8 cellular contexts compared by ENCODE assay signal in the genomic region with DNA sequence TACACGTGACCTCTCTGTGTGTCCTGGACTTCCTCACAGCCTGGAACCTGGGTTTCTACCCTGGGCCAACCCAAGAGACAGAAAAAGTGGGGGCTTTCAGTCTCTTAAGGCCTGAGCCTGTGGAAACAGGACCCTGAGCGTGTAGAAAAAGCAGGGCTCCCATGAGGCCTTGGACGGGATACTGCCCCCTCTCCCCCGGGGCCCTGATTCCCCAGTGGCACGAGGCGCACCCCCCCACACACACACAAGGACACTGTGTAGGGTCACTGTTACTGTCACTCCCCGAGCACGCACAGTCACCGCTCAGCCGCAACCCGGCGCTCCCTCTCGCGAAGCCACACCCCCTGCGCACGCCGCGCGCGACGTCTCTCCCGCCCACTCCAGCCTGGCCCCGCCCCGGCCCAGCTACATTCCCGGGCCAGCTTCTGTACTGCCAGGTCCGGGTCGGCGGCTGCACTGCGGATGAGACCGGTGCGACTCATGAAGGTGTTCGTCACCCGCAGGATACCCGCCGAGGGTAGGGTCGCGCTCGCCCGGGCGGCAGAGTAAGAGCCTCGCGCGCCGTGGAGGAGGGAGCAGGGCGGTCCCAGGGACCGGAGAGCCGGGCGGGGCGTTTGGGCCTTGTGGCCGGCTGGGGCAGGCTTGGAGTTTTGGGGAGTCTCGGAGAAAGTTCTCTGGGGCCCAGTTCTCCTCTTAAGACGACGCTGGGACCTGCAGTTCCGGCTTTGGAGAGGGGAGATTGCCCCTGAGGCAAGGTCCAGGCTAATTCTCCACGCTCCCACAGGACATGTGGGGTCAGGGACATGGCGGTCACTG. TPM values are rescaled to one million over a fixed set of nuclear protein-coding genes. Genes with fewer than 3 reads are reported as not detected.
A peak's percentile ranks its signal among the peaks of the same experiment; 100 is the strongest.
DNase-seq lines count a peak whose midpoint lies in the region; ATAC-seq and TF ChIP-seq lines count a peak whose summit lies in the region.

A gene (plus strand): TSS at position 408 of the 816 bp plus-strand sequence. CDS start 55 bp downstream, at position 463.

- peak within 1 kb of the TSS; percentile 84 for H3K4me3 ChIP-seq in colonic mucosa

- H3K36me3 ChIP-seq in colonic mucosa: no peaks in the 10 kb centered on the region

- no peak for TF ChIP-seq CTCF in colonic mucosa (IDR thresholded peaks at IDR 0.05)

- DNase-seq in Ammon's horn (ENCODE audit: low spot score) (peak; percentile 98), NCI-H510A treated with DMSO at 0.1 percent for 48 hours (lab: John Stamatoyannopoulos, UW) (peak; percentile 14), colonic mucosa (peak; percentile 93), left lobe of liver (ENCODE audit: low spot score) (peak; percentile 98)
- peak; percentile 94 for DNase-seq in activated CD4-positive, alpha-beta T cell treated with anti-CD3 and anti-CD28 coated beads for 48 hours
- peak; percentile 86 to 90 for DNase-seq in stimulated activated CD4-positive, alpha-beta T cell treated with anti-CD3 and anti-CD28 coated beads, Interleukin-2, amount 100 ng/mL, for 48 hours

- intact Hi-C loops in colonic mucosa (cut with DNase I): no loop called here

- H3K27ac ChIP-seq in colonic mucosa: peak within 1 kb of the TSS; percentile 70

- H3K9me3 ChIP-seq in colonic mucosa: no peaks in the 10 kb centered on the region

- H3K9ac ChIP-seq in colonic mucosa (ENCODE audit: low read depth in 2 of 2, low read length in 2 of 2): peak within 1 kb of the TSS; percentile 78 to 84

- H3K4me1 ChIP-seq in colonic mucosa: peaks cover 15% of the 10 kb centered on the region

- no peaks in the 10 kb centered on the region for H3K27me3 ChIP-seq in colonic mucosa

- ATAC-seq in GM19043 (IDR thresholded peaks at IDR 0.05; ENCODE audit: low read depth, unreplicated experiment) (peak; percentile 89), HG03354 (IDR thresholded peaks at IDR 0.05; ENCODE audit: poor library complexity, severe bottlenecking, unreplicated experiment) (peak; percentile 95), left lobe of liver (peak; percentile 69)

RNA-seq across cellular contexts. Expression of the gene that starts here (rescaled TPM):
- total RNA-seq in colonic mucosa (10 to 100 TPM; 71.1 to 94.0 TPM), left lobe of liver (406 TPM)

Comparison
In these comparisons a context has a peak if more than half of its experiments do, and no peak if none do; other contexts are left out.
1. Peak in every context shown above with its lines: DNase-seq, ATAC-seq, H3K4me3 ChIP-seq and H3K27ac ChIP-seq.
2. DNase-seq: peak in every context shown above with its lines; median percentile 98 in Ammon's horn; 98 in left lobe of liver; 94 in activated CD4-positive, alpha-beta T cell treated with anti-CD3 and anti-CD28 coated beads for 48 hours; 93 in colonic mucosa; 88 in stimulated activated CD4-positive, alpha-beta T cell treated with anti-CD3 and anti-CD28 coated beads, Interleukin-2, amount 100 ng/mL, for 48 hours; 14 in NCI-H510A treated with DMSO at 0.1 percent for 48 hours.